1 cellular context compared by ENCODE assay signal in genomic region chr1:202585591-202585934, GRCh38.
TF ChIP-seq lines count a peak whose summit lies in the region.

No MANE protein-coding gene starts in this region.

TF ChIP-seq in SK-N-SH, 30 proteins besides CTCF, POLR2A, EP300 and RAD21 (continued from another document):
- TF ChIP-seq, protein P1, sequence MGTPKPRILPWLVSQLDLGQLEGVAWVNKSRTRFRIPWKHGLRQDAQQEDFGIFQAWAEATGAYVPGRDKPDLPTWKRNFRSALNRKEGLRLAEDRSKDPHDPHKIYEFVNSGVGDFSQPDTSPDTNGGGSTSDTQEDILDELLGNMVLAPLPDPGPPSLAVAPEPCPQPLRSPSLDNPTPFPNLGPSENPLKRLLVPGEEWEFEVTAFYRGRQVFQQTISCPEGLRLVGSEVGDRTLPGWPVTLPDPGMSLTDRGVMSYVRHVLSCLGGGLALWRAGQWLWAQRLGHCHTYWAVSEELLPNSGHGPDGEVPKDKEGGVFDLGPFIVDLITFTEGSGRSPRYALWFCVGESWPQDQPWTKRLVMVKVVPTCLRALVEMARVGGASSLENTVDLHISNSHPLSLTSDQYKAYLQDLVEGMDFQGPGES (IDR thresholded peaks at IDR 0.05; ENCODE audit: low read depth, low read length) = no peak
- TF ChIP-seq EZH2phosphoT487 (IDR thresholded peaks at IDR 0.05; ENCODE audit: borderline replicate concordance, low read depth) = no peak
- no peak for TF ChIP-seq GATA2 (CRISPR knock-in tag; IDR thresholded peaks at IDR 0.05)
- no peak for TF ChIP-seq JUND (IDR thresholded peaks at IDR 0.05)
